23 cellular contexts compared by ENCODE assay signal in genomic region chr2:208722737-208723136, GRCh38.
"Had no signal": no experiment of that assay in that cellular context is flagged by ENCODE, and none has a peak within 500 bp of the region (broad histone marks: within the 10 kb centered on the region; RNA-seq: fewer than 3 reads in every experiment).

No MANE protein-coding gene starts in this region.

- H3K27ac ChIP-seq: left ventricle myocardium inferior, ovary, right atrium auricular region, right lobe of liver, stomach, testis, thyroid gland, transverse colon, upper lobe of left lung, vagina had no signal

- H3K9me3 ChIP-seq: left ventricle myocardium inferior, ovary, right atrium auricular region, right lobe of liver, stomach, testis, thyroid gland, transverse colon, upper lobe of left lung, vagina had no signal

- H3K4me1 ChIP-seq: left ventricle myocardium inferior, right atrium auricular region, right lobe of liver, stomach, testis, thyroid gland, upper lobe of left lung, vagina had no signal

- H3K36me3 ChIP-seq: left ventricle myocardium inferior, ovary, right atrium auricular region, right lobe of liver, stomach, thyroid gland, transverse colon, upper lobe of left lung, vagina had no signal

- H3K4me3 ChIP-seq: left ventricle myocardium inferior, lung, ovary, right atrium auricular region, right lobe of liver, stomach, testis, thyroid gland, transverse colon, upper lobe of left lung, vagina had no signal

- ATAC-seq: naive thymus-derived CD4-positive, alpha-beta T cell; natural killer cell treated with Interleukin-12 subunit alpha and Interleukin-12 subunit beta and Interleukin-15 and Interleukin-18, amount 100 ng/mL, for 72 hours; right lobe of liver; stimulated activated naive B cell treated with anti-CD40 and anti-IgM and Interleukin-4, amounts not matched to agents 10 μg/mL and 1 μg/mL and 100 μg/mL, for 72 hours; stimulated activated naive CD8-positive, alpha-beta T cell treated with anti-CD3 and anti-CD28 coated beads, Interleukin-15, Interleukin-2, amounts not matched to agents 100 U/mL and 50 U/mL, for 24 hours had no signal

- H3K27me3 ChIP-seq: ovary, right atrium auricular region, right lobe of liver, stomach, testis, thyroid gland, transverse colon, upper lobe of left lung, vagina had no signal

- DNase-seq: hypothalamus; immature natural killer cell; kidney; left ventricle myocardium inferior; mesendoderm; naive thymus-derived CD4-positive, alpha-beta T cell; ovary; right lobe of liver; stimulated activated CD4-positive, alpha-beta T cell treated with anti-CD3 and anti-CD28 coated beads, Interleukin-12 subunit alpha, Interleukin-12 subunit beta, amount 100 ng/mL, for 4 hours; stimulated activated CD4-positive, alpha-beta T cell treated with anti-CD3 and anti-CD28 coated beads, Interleukin-15, amount 100 ng/mL, for 24 hours; stimulated activated CD4-positive, alpha-beta T cell treated with anti-CD3 and anti-CD28 coated beads, Interleukin-2, amount 100 ng/mL, for 24 hours; stimulated activated CD4-positive, alpha-beta T cell treated with anti-CD3 and anti-CD28 coated beads, Interleukin-4, amount 100 ng/mL, for 1 hour; stimulated activated naive B cell treated with anti-CD40 and anti-IgM and Interleukin-4, amounts not matched to agents 10 μg/mL and 1 μg/mL and 100 μg/mL, for 72 hours; stimulated activated naive CD8-positive, alpha-beta T cell treated with anti-CD3 and anti-CD28 coated beads, Interleukin-15, Interleukin-2, amounts not matched to agents 100 U/mL and 50 U/mL, for 24 hours; stomach; testis; thyroid gland; transverse colon; upper lobe of left lung had no signal
